Comparison of ENCODE assay signal across 8 cellular contexts in the genomic region with DNA sequence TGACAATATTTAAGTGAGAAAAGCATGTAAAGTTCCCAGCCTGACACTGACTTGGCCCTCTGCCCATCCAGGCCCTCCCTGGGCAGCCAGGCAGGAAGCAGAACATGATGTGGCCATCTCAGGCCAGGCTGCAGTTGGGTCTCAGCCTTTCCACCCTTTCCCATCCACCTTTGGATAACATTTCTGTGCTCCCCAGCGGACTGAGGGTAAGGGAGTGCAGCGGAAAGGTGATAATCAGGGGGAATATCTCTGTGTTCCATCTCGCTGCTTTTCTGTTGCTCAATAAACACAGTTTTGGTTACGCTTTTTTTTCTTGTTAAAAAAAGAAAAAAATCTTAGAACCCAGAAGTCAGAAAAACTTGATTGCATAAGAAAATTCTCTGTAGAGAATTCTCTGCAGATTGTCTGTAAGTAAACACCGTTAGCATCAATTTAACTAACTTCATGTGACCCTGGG.
DNase-seq lines count a peak whose midpoint lies in the region; ATAC-seq and TF ChIP-seq lines count a peak whose summit lies in the region.

No MANE protein-coding gene starts in this region.

- no peaks in the 10 kb centered on the region for H3K9me3 Mint-ChIP-seq in activated T-cell treated with anti-CD3 and anti-CD28 coated beads, Interleukin-2, amount 50 U/mL, for 4 hours
- H3K9me3 Mint-ChIP-seq in activated naive CD8-positive, alpha-beta T cell (ENCODE audit: low read depth) = no peaks in the 10 kb centered on the region

- no peaks in the 10 kb centered on the region for H3K9me2 ChIP-seq in Karpas-422 (replicated peaks; ENCODE audit: insufficient read depth, low read length)

- H3K36me3 ChIP-seq in transverse colon = no peaks in the 10 kb centered on the region
- no peaks in the 10 kb centered on the region for H3K36me3 ChIP-seq in Karpas-422 (ENCODE audit: insufficient read depth, low read length)

- peak overlapping the region; percentile 68 for H3K27ac Mint-ChIP-seq in activated naive CD8-positive, alpha-beta T cell

- H2AFZ ChIP-seq in Karpas-422 (ENCODE audit: low read length) = no peak overlapping the region

- ATAC-seq in activated T-cell treated with anti-CD3 and anti-CD28 coated beads, Interleukin-2, amount 50 U/mL, for 4 hours = no peak

- peak overlapping the region; percentile 70 for H3K4me3 Mint-ChIP-seq in activated T-cell treated with anti-CD3 and anti-CD28 coated beads, Interleukin-2, amount 50 U/mL, for 4 hours
- peak overlapping the region; percentile 75 for H3K4me3 Mint-ChIP-seq in activated naive CD8-positive, alpha-beta T cell

- H3K79me2 ChIP-seq in Karpas-422 (ENCODE audit: low read length) = no peaks in the 10 kb centered on the region

- intact Hi-C loops in transverse colon (cut with DNase I; ENCODE audit: low total_unique reads) = no loop called here

- no peaks in the 10 kb centered on the region for H4K20me1 ChIP-seq in Karpas-422 (ENCODE audit: insufficient read depth, low read depth, low read length)

- no peak for DNase-seq in activated T-cell treated with anti-CD3 and anti-CD28 coated beads, Interleukin-2, amount 50 U/mL, for 4 hours
- no peak for DNase-seq in activated T-cell treated with anti-CD3 and anti-CD28 coated beads, Interleukin-2, amount 50 U/mL, for 1 hour
- peak; percentile 44 for DNase-seq in kidney tubule cell (ENCODE audit: low spot score)
- DNase-seq in transverse colon = peak; percentile 26
- no peak for DNase-seq in Karpas-422
- no peak for DNase-seq in AG08395 (ENCODE audit: low spot score)
- no peak for DNase-seq in DMS 273 treated with DMSO at 0.1 percent for 48 hours (lab: John Stamatoyannopoulos, UW)

- H3K36me3 Mint-ChIP-seq in activated T-cell treated with anti-CD3 and anti-CD28 coated beads, Interleukin-2, amount 50 U/mL, for 4 hours (ENCODE audit: insufficient read depth) = no peaks in the 10 kb centered on the region
- H3K36me3 Mint-ChIP-seq in activated naive CD8-positive, alpha-beta T cell = no peaks in the 10 kb centered on the region

- H3K4me2 ChIP-seq in Karpas-422 (ENCODE audit: low read depth, low read length, poor library complexity, severe bottlenecking) = no peak overlapping the region

- in situ Hi-C loops in transverse colon (cut with MboI; ENCODE audit: low pct_ligation_motif_present in 1 of 4, low pct_unique_long_range_greater_than_20kb in 1 of 4, low sequenced_read_pairs in 3 of 4) = no loop called here

- no peak for TF ChIP-seq POLR2A in transverse colon (IDR thresholded peaks at IDR 0.05)

- H3K4me1 Mint-ChIP-seq in activated T-cell treated with anti-CD3 and anti-CD28 coated beads, Interleukin-2, amount 50 U/mL, for 4 hours (ENCODE audit: low read depth) = peaks cover 27% of the 10 kb centered on the region
- H3K4me1 Mint-ChIP-seq in activated naive CD8-positive, alpha-beta T cell (ENCODE audit: low read depth) = peaks cover 20% of the 10 kb centered on the region

- WGBS in transverse colon (ENCODE audit: low coverage in 1 of 2), 2 donors = 57% methylated on average over 5 of the region's 5 CpGs

- H3K9me3 ChIP-seq in transverse colon = no peaks in the 10 kb centered on the region
- no peaks in the 10 kb centered on the region for H3K9me3 ChIP-seq in Karpas-422 (ENCODE audit: low read length)

- H3K27me3 Mint-ChIP-seq in activated T-cell treated with anti-CD3 and anti-CD28 coated beads, Interleukin-2, amount 50 U/mL, for 4 hours (ENCODE audit: low read depth) = no peaks in the 10 kb centered on the region
- no peaks in the 10 kb centered on the region for H3K27me3 Mint-ChIP-seq in activated naive CD8-positive, alpha-beta T cell

- H3K27ac ChIP-seq in transverse colon = peak overlapping the region in 2 of 4 donors; percentile 37 to 50
- H3K27ac ChIP-seq in Karpas-422 (ENCODE audit: low read length) = no peak overlapping the region

- H3K27me3 ChIP-seq in transverse colon = peaks cover 9% of the 10 kb centered on the region
- H3K27me3 ChIP-seq in Karpas-422 (ENCODE audit: low read length) = no peaks in the 10 kb centered on the region

- TF ChIP-seq CTCF in transverse colon (IDR thresholded peaks at IDR 0.05) = no peak

- H3K9ac ChIP-seq in Karpas-422 (ENCODE audit: low read length) = no peak overlapping the region

- no peak for TF ChIP-seq EP300 in transverse colon (IDR thresholded peaks at IDR 0.05; ENCODE audit: low read depth)

- peaks cover 0 to 22% (median 3%) of the 10 kb centered on the region in 4 donors for H3K4me1 ChIP-seq in transverse colon
- no peaks in the 10 kb centered on the region for H3K4me1 ChIP-seq in Karpas-422 (ENCODE audit: low read length)

- H3K4me3 ChIP-seq in transverse colon = peak overlapping the region in 2 of 4 donors; percentile 41 to 52
- H3K4me3 ChIP-seq in Karpas-422 (ENCODE audit: low read length) = no peak overlapping the region

Comparison
In these comparisons a context has a peak if more than half of its experiments do, and no peak if none do; other contexts are left out.
1. DNase-seq: peak in kidney tubule cell (single experiment) and transverse colon (single experiment); none in activated T-cell treated with anti-CD3 and anti-CD28 coated beads, Interleukin-2, amount 50 U/mL, for 4 hours (single experiment), activated T-cell treated with anti-CD3 and anti-CD28 coated beads, Interleukin-2, amount 50 U/mL, for 1 hour (single experiment), Karpas-422 (single experiment), AG08395 (single experiment) and DMS 273 treated with DMSO at 0.1 percent for 48 hours (single experiment).